In the genomic region with DNA sequence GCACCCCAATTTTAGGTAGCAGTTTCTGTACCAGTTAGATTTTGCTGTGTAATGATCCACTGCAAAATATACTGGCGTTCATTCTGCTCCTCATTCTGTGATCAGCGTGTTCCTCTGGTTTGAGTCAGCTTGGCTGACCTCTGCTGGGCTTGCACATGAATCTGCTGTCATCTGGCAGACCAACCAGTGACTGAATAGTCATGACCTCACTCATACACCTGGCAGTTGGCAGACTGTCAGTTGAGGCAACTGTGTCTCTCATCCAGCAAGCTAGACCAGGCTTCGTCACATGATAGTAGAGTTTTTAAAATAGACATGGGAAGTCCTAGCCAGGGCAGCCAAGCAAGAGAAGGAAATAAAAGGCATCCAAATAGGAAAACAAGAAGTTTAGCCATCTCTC, we compare ENCODE assay signal across 29 cellular contexts.
DNase-seq lines count a peak whose midpoint lies in the region; ATAC-seq, FAIRE-seq and TF ChIP-seq lines count a peak whose summit lies in the region.
"Had no signal": no experiment of that assay in that cellular context is flagged by ENCODE, and none has a peak within 500 bp of the region (broad histone marks: within the 10 kb centered on the region; RNA-seq: fewer than 3 reads in every experiment).

No MANE protein-coding gene starts in this region.

- peak; percentile 16 for DNase-seq in NCI-H2029 treated with DMSO at 0.1 percent for 48 hours (lab: John Stamatoyannopoulos, UW)
- peak; percentile 5 for DNase-seq in epithelial cell of prostate (ENCODE audit: low read depth, low spot score)
- peak; percentile 42 to 71 (median 67) for DNase-seq in right cardiac atrium
- DNase-seq in urothelium cell line (ENCODE audit: low spot score): peak; percentile 18
- no peak for DNase-seq in NCI-H748 treated with DMSO at 0.1 percent for 48 hours (lab: John Stamatoyannopoulos, UW)
- DNase-seq in adrenal gland: no peak
- no peak for DNase-seq in DMS79 treated with DMSO at 0.1 percent for 48 hours (lab: John Stamatoyannopoulos, UW)
- DNase-seq: activated CD4-positive, alpha-beta T cell treated with anti-CD3 and anti-CD28 coated beads for 48 hours; C1 segment of cervical spinal cord; Caco-2; DMS79; GF-D8; midbrain; naive thymus-derived CD4-positive, alpha-beta T cell; NCI-H1417; NCI-H2081 treated with DMSO at 0.1 percent for 48 hours; NCI-H2227 treated with DMSO at 0.1 percent for 48 hours; Peyer's patch; sigmoid colon; SJCRH30; SW 1271; transverse colon had no signal

- FAIRE-seq in urothelium cell line (lab: Jason Lieb, UNC): no peak
- FAIRE-seq: colon, endothelial cell of umbilical vein had no signal

- TF ChIP-seq CTCF in adrenal gland (IDR thresholded peaks at IDR 0.05): no peak

- no peak overlapping the region for H3K27ac ChIP-seq in epithelial cell of prostate
- peak overlapping the region; percentile 76 for H3K27ac ChIP-seq in right cardiac atrium (ENCODE audit: low read length)
- H3K27ac ChIP-seq in adrenal gland: no peak overlapping the region
- H3K27ac ChIP-seq: breast epithelium, neutrophil, Peyer's patch, sigmoid colon, SJCRH30, transverse colon had no signal

- ATAC-seq in right cardiac atrium: peak; percentile 89 to 93
- ATAC-seq: activated naive CD4-positive, alpha-beta T cell treated with anti-CD3 and anti-CD28 coated beads, Interleukin-2, amount 50 U/mL, for 72 hours; HCT116; naive thymus-derived CD4-positive, alpha-beta T cell; stimulated activated effector memory CD8-positive, alpha-beta T cell treated with anti-CD3 and anti-CD28 coated beads, Interleukin-12 subunit alpha, Interleukin-12 subunit beta, amount 100 ng/mL, for 72 hours had no signal

- H3K4me3 ChIP-seq in right cardiac atrium (ENCODE audit: low read length) (no peak overlapping the region), adrenal gland (no peak overlapping the region)
- H3K4me3 ChIP-seq: breast epithelium, Peyer's patch, sigmoid colon, SJCRH30, transverse colon had no signal

- no peaks in the 10 kb centered on the region for H3K36me3 ChIP-seq in adrenal gland (replicated peaks in 1 of 2)
- H3K36me3 ChIP-seq: breast epithelium, neutrophil, Peyer's patch, sigmoid colon, SJCRH30, transverse colon had no signal

- TF ChIP-seq POLR2A in adrenal gland (IDR thresholded peaks at IDR 0.05): no peak

- H3K9me3 ChIP-seq in right cardiac atrium (ENCODE audit: control insufficient read depth, low read length) (no peaks in the 10 kb centered on the region), adrenal gland (replicated peaks in 1 of 3) (no peaks in the 10 kb centered on the region)
- H3K9me3 ChIP-seq: Caco-2, neutrophil, sigmoid colon, SJCRH30, transverse colon had no signal

- intact Hi-C loops in right cardiac atrium (cut with DNase I): no loop called here
- intact Hi-C loops in adrenal gland (cut with DNase I): no loop called here

- H3K27me3 ChIP-seq in right cardiac atrium (ENCODE audit: control insufficient read depth, insufficient read depth) (no peaks in the 10 kb centered on the region), adrenal gland (no peaks in the 10 kb centered on the region)
- H3K27me3 ChIP-seq: breast epithelium, neutrophil, Peyer's patch, sigmoid colon, SJCRH30, transverse colon had no signal

- 48% methylated on average over 3 of the region's 3 CpGs for WGBS in right cardiac atrium
- WGBS in adrenal gland, 4 donors: 60 to 70% (median 62%) methylated on average over 3 of the region's 3 CpGs

- H3K4me1 ChIP-seq in right cardiac atrium (ENCODE audit: control insufficient read depth, insufficient read depth, low read length) (no peaks in the 10 kb centered on the region), adrenal gland (replicated peaks in 1 of 2) (no peaks in the 10 kb centered on the region)
- H3K4me1 ChIP-seq: breast epithelium, Caco-2, Peyer's patch, sigmoid colon, SJCRH30, transverse colon had no signal

Comparison
In these comparisons a context has a peak if more than half of its experiments do, and no peak if none do; other contexts are left out.
1. DNase-seq: peak in NCI-H2029 treated with DMSO at 0.1 percent for 48 hours (single experiment), epithelial cell of prostate (single experiment), right cardiac atrium (3 of 3) and urothelium cell line (single experiment); none in NCI-H748 treated with DMSO at 0.1 percent for 48 hours (single experiment), adrenal gland (0 of 7) and DMS79 treated with DMSO at 0.1 percent for 48 hours (single experiment).